In the genomic region with DNA sequence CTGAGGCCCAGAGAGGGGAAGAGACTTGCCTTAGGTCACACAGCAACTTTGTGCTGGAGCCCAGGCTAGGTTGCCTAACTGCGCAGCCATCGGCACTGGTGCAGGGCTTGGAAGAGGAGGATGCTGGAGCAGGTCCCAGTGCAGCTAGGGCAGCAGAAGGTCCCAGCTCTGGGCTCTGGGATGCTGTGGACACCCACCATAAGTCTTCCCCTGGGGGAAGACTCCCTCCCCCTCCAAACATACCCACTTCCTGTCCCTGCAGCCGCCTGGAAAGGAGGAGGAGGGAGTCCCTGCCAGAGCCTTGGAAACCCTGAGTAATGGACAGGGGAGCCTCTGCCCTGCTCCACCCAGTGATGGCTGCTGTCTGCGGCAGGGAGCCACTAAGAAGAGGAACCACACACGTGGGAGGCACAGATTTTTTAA, we compare ENCODE assay signal across 8 cellular contexts.
DNase-seq lines count a peak whose midpoint lies in the region; ATAC-seq lines count a peak whose summit lies in the region.

No MANE protein-coding gene starts in this region.

- CTCF ChIA-PET in activated CD4-positive, alpha-beta memory T cell treated with anti-CD3 and anti-CD28 coated beads for 36 hours (lab: Charles Lee): interaction anchor here (0.9 to 1.7 kb wide), 5 partner anchors 10 to 255 kb away, joined by 3 to 6 read pairs (median 4); no protein-coding TSS in a partner anchor
- CTCF ChIA-PET in activated CD4-positive, alpha-beta memory T cell treated with anti-CD3 and anti-CD28 coated beads, Interleukin-2, amount 10 ng/mL, durations not matched to agents 7 days and 5 days (lab: Charles Lee): no interaction called here

- ATAC-seq in stimulated activated naive CD8-positive, alpha-beta T cell treated with anti-CD3 and anti-CD28 coated beads, Interleukin-15, Interleukin-2, amounts not matched to agents 100 U/mL and 50 U/mL, for 24 hours: peak; percentile 88
- no peak for ATAC-seq in HG02884 (IDR thresholded peaks at IDR 0.05; ENCODE audit: unreplicated experiment)

- H3K4me3 Mint-ChIP-seq in activated CD4-positive, alpha-beta memory T cell treated with anti-CD3 and anti-CD28 coated beads for 36 hours: peak overlapping the region; percentile 28
- no peak overlapping the region for H3K4me3 Mint-ChIP-seq in activated CD4-positive, alpha-beta memory T cell treated with anti-CD3 and anti-CD28 coated beads, Interleukin-2, amount 10 ng/mL, durations not matched to agents 7 days and 5 days
- peak overlapping the region; percentile 20 to 69 (median 45) for H3K4me3 Mint-ChIP-seq in immature natural killer cell

- intact Hi-C loops in activated CD4-positive, alpha-beta memory T cell treated with anti-CD3 and anti-CD28 coated beads for 36 hours (cut with micrococcal nuclease): loop anchor here (5.0 kb wide), 1 partner anchor 253 kb away; no protein-coding TSS in a partner anchor

- no peak overlapping the region for H3K27ac Mint-ChIP-seq in activated CD4-positive, alpha-beta memory T cell treated with anti-CD3 and anti-CD28 coated beads for 36 hours
- H3K27ac Mint-ChIP-seq in activated CD4-positive, alpha-beta memory T cell treated with anti-CD3 and anti-CD28 coated beads, Interleukin-2, amount 10 ng/mL, durations not matched to agents 7 days and 5 days: no peak overlapping the region
- no peak overlapping the region for H3K27ac Mint-ChIP-seq in immature natural killer cell

- POLR2A ChIA-PET in activated CD4-positive, alpha-beta memory T cell treated with anti-CD3 and anti-CD28 coated beads for 36 hours (lab: Charles Lee): no interaction called here
- POLR2A ChIA-PET in activated CD4-positive, alpha-beta memory T cell treated with anti-CD3 and anti-CD28 coated beads, Interleukin-2, amount 10 ng/mL, durations not matched to agents 7 days and 5 days (lab: Charles Lee): no interaction called here

- H3K27me3 Mint-ChIP-seq in activated CD4-positive, alpha-beta memory T cell treated with anti-CD3 and anti-CD28 coated beads for 36 hours: peaks cover 17% of the 10 kb centered on the region
- H3K27me3 Mint-ChIP-seq in activated CD4-positive, alpha-beta memory T cell treated with anti-CD3 and anti-CD28 coated beads, Interleukin-2, amount 10 ng/mL, durations not matched to agents 7 days and 5 days: peaks cover 23% of the 10 kb centered on the region
- H3K27me3 Mint-ChIP-seq in immature natural killer cell (ENCODE audit: low read depth in 3 of 3): peaks cover 15 to 22% (median 22%) of the 10 kb centered on the region in 3 donors

- no peaks in the 10 kb centered on the region for H3K9me3 Mint-ChIP-seq in activated CD4-positive, alpha-beta memory T cell treated with anti-CD3 and anti-CD28 coated beads for 36 hours
- H3K9me3 Mint-ChIP-seq in activated CD4-positive, alpha-beta memory T cell treated with anti-CD3 and anti-CD28 coated beads, Interleukin-2, amount 10 ng/mL, durations not matched to agents 7 days and 5 days: no peaks in the 10 kb centered on the region
- no peaks in the 10 kb centered on the region for H3K9me3 Mint-ChIP-seq in immature natural killer cell

- H3K4me1 Mint-ChIP-seq in activated CD4-positive, alpha-beta memory T cell treated with anti-CD3 and anti-CD28 coated beads for 36 hours (ENCODE audit: low read depth): peaks cover 13% of the 10 kb centered on the region
- H3K4me1 Mint-ChIP-seq in activated CD4-positive, alpha-beta memory T cell treated with anti-CD3 and anti-CD28 coated beads, Interleukin-2, amount 10 ng/mL, durations not matched to agents 7 days and 5 days: peaks cover 6% of the 10 kb centered on the region
- peaks cover 8% of the 10 kb centered on the region in 2 donors for H3K4me1 Mint-ChIP-seq in immature natural killer cell

- no peaks in the 10 kb centered on the region for H3K36me3 Mint-ChIP-seq in activated CD4-positive, alpha-beta memory T cell treated with anti-CD3 and anti-CD28 coated beads for 36 hours
- no peaks in the 10 kb centered on the region for H3K36me3 Mint-ChIP-seq in activated CD4-positive, alpha-beta memory T cell treated with anti-CD3 and anti-CD28 coated beads, Interleukin-2, amount 10 ng/mL, durations not matched to agents 7 days and 5 days (ENCODE audit: low read depth)
- H3K36me3 Mint-ChIP-seq in immature natural killer cell: no peaks in the 10 kb centered on the region

- DNase-seq in activated CD4-positive, alpha-beta memory T cell treated with anti-CD3 and anti-CD28 coated beads for 36 hours: peak; percentile 75
- no peak for DNase-seq in activated CD4-positive, alpha-beta memory T cell treated with anti-CD3 and anti-CD28 coated beads, Interleukin-2, amount 10 ng/mL, durations not matched to agents 7 days and 5 days
- DNase-seq in activated T-cell treated with anti-CD3 and anti-CD28 coated beads, Interleukin-2, amount 50 U/mL, for 48 hours: peak; percentile 55 to 68
- no peak for DNase-seq in immature natural killer cell
- peak; percentile 69 for DNase-seq in stimulated activated naive CD8-positive, alpha-beta T cell treated with anti-CD3 and anti-CD28 coated beads, Interleukin-15, Interleukin-2, amounts not matched to agents 100 U/mL and 50 U/mL, for 24 hours
- DNase-seq in NK-92 treated with Interleukin-12 subunit alpha and Interleukin-12 subunit beta, amount 100 ng/mL, for 24 hours (lab: John Stamatoyannopoulos, UW): no peak
- DNase-seq in hippocampal formation (lab: John Stamatoyannopoulos, UW): no peak

Comparison
In these comparisons a context has a peak if more than half of its experiments do, and no peak if none do; other contexts are left out.
1. DNase-seq: peak in activated CD4-positive, alpha-beta memory T cell treated with anti-CD3 and anti-CD28 coated beads for 36 hours (single experiment), activated T-cell treated with anti-CD3 and anti-CD28 coated beads, Interleukin-2, amount 50 U/mL, for 48 hours (2 of 2) and stimulated activated naive CD8-positive, alpha-beta T cell treated with anti-CD3 and anti-CD28 coated beads, Interleukin-15, Interleukin-2, amounts not matched to agents 100 U/mL and 50 U/mL, for 24 hours (single experiment); none in activated CD4-positive, alpha-beta memory T cell treated with anti-CD3 and anti-CD28 coated beads, Interleukin-2, amount 10 ng/mL, durations not matched to agents 7 days and 5 days (single experiment), immature natural killer cell (0 of 3), NK-92 treated with Interleukin-12 subunit alpha and Interleukin-12 subunit beta, amount 100 ng/mL, for 24 hours (single experiment) and hippocampal formation (0 of 2).